In genomic region chr17:17817552-17817947, GRCh38 we compare ENCODE assay signal across 19 cellular contexts. TPM values are rescaled to one million over a fixed set of nuclear protein-coding genes. Genes with fewer than 3 reads are reported as not detected.
DNase-seq lines count a peak whose midpoint lies in the region; ATAC-seq and TF ChIP-seq lines count a peak whose summit lies in the region.
"Had no signal": no experiment of that assay in that cellular context is flagged by ENCODE, and none has a peak within 500 bp of the region (broad histone marks: within the 10 kb centered on the region; RNA-seq: fewer than 3 reads in every experiment).

No MANE protein-coding gene starts in this region.

- H3K27ac ChIP-seq in HCT116 (ENCODE audit: low read depth, low read length) (peak overlapping the region; percentile 41; the same call in 1 of the 2 replicates), VCaP (peak overlapping the region; percentile 88; the same call in 1 of the 2 replicates), subcutaneous abdominal adipose tissue (ENCODE audit: low read depth, low read length) (peak overlapping the region; percentile 57), foreskin keratinocyte (no peak overlapping the region), body of pancreas (peak overlapping the region in 1 of 4 donors; percentile 17)
- H3K27ac ChIP-seq: thoracic aorta had no signal

- CTCF ChIA-PET in HCT116 (lab: Charles Lee), result no interaction called here

- ATAC-seq in HCT116 (no peak), memory B cell (ENCODE audit: low read depth) (no peak), GM18870 (IDR thresholded peaks at IDR 0.05; ENCODE audit: unreplicated experiment) (no peak), foreskin keratinocyte (no peak), body of pancreas (no peak)
- ATAC-seq: CD8-positive, alpha-beta T cell had no signal

- no peak overlapping the region for H3K4me2 ChIP-seq in HCT116 (ENCODE audit: low read length)

- no peak overlapping the region for H3K4me3 Mint-ChIP-seq in memory B cell
- H3K4me3 Mint-ChIP-seq: activated naive CD8-positive, alpha-beta T cell treated with anti-CD3 and anti-CD28 coated beads for 36 hours; activated T-helper 1 cell treated with anti-CD3 and anti-CD28 coated beads, Interleukin-12 subunit alpha, Interleukin-12 subunit beta, Interleukin-2, Interleukin-4 antibody, amounts not matched to agents 30 ng/mL and 10 ng/mL and 1 ng/mL, durations not matched to agents 14 hours and 24 hours and 36 hours; CD8-positive, alpha-beta T cell had no signal

- peaks cover 11% of the 10 kb centered on the region for H3K4me1 Mint-ChIP-seq in memory B cell

- H4K20me1 ChIP-seq in HCT116 (ENCODE audit: insufficient read depth), result no peaks in the 10 kb centered on the region; the same call in 1 of the 2 replicates

- H3K9ac ChIP-seq in HCT116 (ENCODE audit: low read length), result no peak overlapping the region
- H3K9ac ChIP-seq in subcutaneous abdominal adipose tissue (ENCODE audit: low read length in 5 of 5), result no peak overlapping the region

- RAD21 ChIA-PET in HCT116 (lab: Charles Lee; ENCODE audit: low non-redundant PET in 1 of 2, low total read pairs in 2 of 2, uncharacterized antibody in 2 of 2, unreplicated experiment in 2 of 2), result interaction anchor here in 1 of 2 experiments (1.2 kb wide), 1 partner anchor 43 kb away, joined by 3 read pairs; no protein-coding TSS in a partner anchor

- peaks cover 59% of the 10 kb centered on the region for H3K79me2 ChIP-seq in HCT116 (ENCODE audit: insufficient read depth, low read length)

- H3K27me3 ChIP-seq in HCT116 (ENCODE audit: insufficient read depth, low read length) (no peaks in the 10 kb centered on the region), subcutaneous abdominal adipose tissue (ENCODE audit: control insufficient read depth in 5 of 5, insufficient read depth in 4 of 5, low read length in 5 of 5) (no peaks in the 10 kb centered on the region), foreskin keratinocyte (no peaks in the 10 kb centered on the region), body of pancreas (no peaks in the 10 kb centered on the region)
- H3K27me3 ChIP-seq: heart right ventricle, right atrium auricular region had no signal

- TF ChIP-seq POLR2A in HCT116 (IDR thresholded peaks at IDR 0.05; ENCODE audit: borderline replicate concordance, extremely low read depth, insufficient read depth, insufficient read length), result no peak
- TF ChIP-seq POLR2A in body of pancreas (IDR thresholded peaks at IDR 0.05), result peak in 1 of 3 donors; percentile 3

- H3K4me3 ChIP-seq in HCT116 (replicated peaks in 1 of 2; ENCODE audit: low read depth in 1 of 2, low read length in 2 of 2), result no peak overlapping the region
- H3K4me3 ChIP-seq in subcutaneous abdominal adipose tissue (ENCODE audit: low read depth in 1 of 5, low read length in 5 of 5), result no peak overlapping the region
- H3K4me3 ChIP-seq in body of pancreas, result no peak overlapping the region
- H3K4me3 ChIP-seq: heart right ventricle, right atrium auricular region, thoracic aorta had no signal

- H3K9me3 ChIP-seq in HCT116 (ENCODE audit: control insufficient read depth in 1 of 2, insufficient read depth in 1 of 2, low read depth in 1 of 2, low read length in 2 of 2) (no peaks in the 10 kb centered on the region), subcutaneous abdominal adipose tissue (ENCODE audit: control insufficient read depth in 5 of 5, low read length in 5 of 5) (no peaks in the 10 kb centered on the region), body of pancreas (no peaks in the 10 kb centered on the region)
- H3K9me3 ChIP-seq: heart right ventricle, right atrium auricular region, thoracic aorta had no signal

- WGBS in body of pancreas, 2 donors, result 75 to 84% methylated on average over 6 to 10 of the region's 10 CpGs

- DNase-seq in HCT116 (ENCODE audit: low read depth, low spot score) (no peak), memory B cell (ENCODE audit: low spot score in 2 of 2) (no peak), GM13977 (ENCODE audit: low spot score) (no peak), foreskin keratinocyte (no peak), body of pancreas (no peak)
- DNase-seq: activated CD4-positive, alpha-beta T cell treated with anti-CD3 and anti-CD28 coated beads for 1 hour; activated naive CD8-positive, alpha-beta T cell treated with anti-CD3 and anti-CD28 coated beads for 36 hours; CD8-positive, alpha-beta T cell; cortex of kidney; GF-D8; heart right ventricle; KG1; NCI-H187 had no signal

- no peaks in the 10 kb centered on the region for H3K27me3 Mint-ChIP-seq in memory B cell
- H3K27me3 Mint-ChIP-seq: activated naive CD8-positive, alpha-beta T cell treated with anti-CD3 and anti-CD28 coated beads for 36 hours had no signal

- no peaks in the 10 kb centered on the region for H3K9me3 Mint-ChIP-seq in memory B cell
- H3K9me3 Mint-ChIP-seq: activated naive CD8-positive, alpha-beta T cell treated with anti-CD3 and anti-CD28 coated beads for 36 hours; activated T-helper 1 cell treated with anti-CD3 and anti-CD28 coated beads, Interleukin-12 subunit alpha, Interleukin-12 subunit beta, Interleukin-2, Interleukin-4 antibody, amounts not matched to agents 30 ng/mL and 10 ng/mL and 1 ng/mL, durations not matched to agents 14 hours and 24 hours and 36 hours; CD8-positive, alpha-beta T cell had no signal

- TF ChIP-seq CTCF in HCT116 (IDR thresholded peaks at IDR 0.05 in 2 of 3, conservative IDR thresholded peaks at IDR 0.05 in 1 of 3; ENCODE audit: borderline replicate concordance in 1 of 3, insufficient read depth in 1 of 3, low read depth in 2 of 3, low read length in 2 of 3) (no peak), VCaP (conservative IDR thresholded peaks at IDR 0.05) (no peak), GM13977 (IDR thresholded peaks at IDR 0.05; ENCODE audit: extremely low read depth, insufficient read depth, missing control alignments) (no peak), foreskin keratinocyte (conservative IDR thresholded peaks at IDR 0.05) (no peak), body of pancreas (IDR thresholded peaks at IDR 0.05) (no peak)

- BruUV-seq in HCT116 (replicated peaks; lab: Mats Ljungman, UMichigan), result no TSS peak

- in situ Hi-C loops in GM13977 (cut with MboI; ENCODE audit: low pct_unique_long_range_greater_than_20kb, low sequenced_read_pairs, unreplicated experiment), result no loop called here

- peak overlapping the region; percentile 47 for H3K27ac Mint-ChIP-seq in memory B cell
- H3K27ac Mint-ChIP-seq: activated naive CD8-positive, alpha-beta T cell treated with anti-CD3 and anti-CD28 coated beads for 36 hours; activated T-helper 1 cell treated with anti-CD3 and anti-CD28 coated beads, Interleukin-12 subunit alpha, Interleukin-12 subunit beta, Interleukin-2, Interleukin-4 antibody, amounts not matched to agents 30 ng/mL and 10 ng/mL and 1 ng/mL, durations not matched to agents 14 hours and 24 hours and 36 hours; CD8-positive, alpha-beta T cell had no signal

- no peak overlapping the region for H2AFZ ChIP-seq in HCT116 (ENCODE audit: low read depth, low read length, poor library complexity, severe bottlenecking)

- intact Hi-C loops in HCT116 (cut with micrococcal nuclease) (no loop called here), body of pancreas (cut with DNase I) (loop anchor here (5.0 kb wide), 1 partner anchor 40 kb away; no protein-coding TSS in a partner anchor)

- H3K4me1 ChIP-seq in HCT116 (ENCODE audit: control insufficient read depth in 1 of 2, insufficient read depth in 2 of 2, low read length in 2 of 2) (peaks cover 46 to 48% of the 10 kb centered on the region in 2 experiments), subcutaneous abdominal adipose tissue (ENCODE audit: control insufficient read depth in 5 of 5, insufficient read depth in 5 of 5, low read length in 5 of 5) (peaks cover 4 to 89% (median 60%) of the 10 kb centered on the region in 5 donors), foreskin keratinocyte (peaks cover 2% of the 10 kb centered on the region), body of pancreas (peaks cover 42% of the 10 kb centered on the region)

- no peak for TF ChIP-seq RAD21 in HCT116 (IDR thresholded peaks at IDR 0.05; ENCODE audit: low read depth)

- POLR2A ChIA-PET in HCT116 (lab: Charles Lee), result interaction anchor here (1.0 to 1.5 kb wide), 3 partner anchors 19 to 24 kb away, joined by 3 to 8 read pairs (median 4); partner anchors contain the start of gene SREBF1

- H3K9me2 ChIP-seq in HCT116 (ENCODE audit: insufficient read depth), result no peaks in the 10 kb centered on the region

- H3K36me3 ChIP-seq in HCT116 (ENCODE audit: control insufficient read depth in 1 of 2, insufficient read depth in 2 of 2, low read length in 2 of 2), result peaks cover 30 to 75% of the 10 kb centered on the region in 2 experiments
- peaks cover 0 to 79% (median 70%) of the 10 kb centered on the region in 5 donors for H3K36me3 ChIP-seq in subcutaneous abdominal adipose tissue (ENCODE audit: control insufficient read depth in 5 of 5, insufficient read depth in 5 of 5, low read length in 5 of 5)
- H3K36me3 ChIP-seq in body of pancreas (replicated peaks in 1 of 2; ENCODE audit: insufficient read depth in 1 of 2, low read depth in 2 of 2), result peaks cover 0 to 8% of the 10 kb centered on the region in 2 donors

- H3K36me3 Mint-ChIP-seq in memory B cell, result peaks cover 6% of the 10 kb centered on the region

TF ChIP-seq in HCT116, 20 proteins besides CTCF, POLR2A, EP300 and RAD21 (continues in another document):
- TF ChIP-seq CBX3 (IDR thresholded peaks at IDR 0.05; ENCODE audit: low read depth) (no peak), MAX (IDR thresholded peaks at IDR 0.05) (no peak), SIN3A (IDR thresholded peaks at IDR 0.05; ENCODE audit: low read depth) (no peak), ELF1 (IDR thresholded peaks at IDR 0.05; ENCODE audit: borderline replicate concordance, low read depth) (no peak)
- TF ChIP-seq, protein P1, sequence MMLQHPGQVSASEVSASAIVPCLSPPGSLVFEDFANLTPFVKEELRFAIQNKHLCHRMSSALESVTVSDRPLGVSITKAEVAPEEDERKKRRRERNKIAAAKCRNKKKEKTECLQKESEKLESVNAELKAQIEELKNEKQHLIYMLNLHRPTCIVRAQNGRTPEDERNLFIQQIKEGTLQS (IDR thresholded peaks at IDR 0.05), result no peak

RNA-seq across cellular contexts. Expression of gene SREBF1, which starts 19.2 kb away (rescaled TPM):
- total RNA-seq in HCT116 (2021; ENCODE audit: unreplicated experiment) (298 TPM), foreskin keratinocyte (113 and 118 TPM in 2 replicates), body of pancreas (10 to 100 TPM; 22.3 to 88.0 TPM)
- polyA plus RNA-seq in HCT116 (2012), result 252 and 301 TPM in 2 replicates
- polyA plus RNA-seq in foreskin keratinocyte, result 67.3 and 72.1 TPM in 2 replicates
